16 cellular contexts compared by ENCODE assay signal in genomic region chr7:724298-724697, GRCh38.
"Had no signal": no experiment of that assay in that cellular context is flagged by ENCODE, and none has a peak within 500 bp of the region (broad histone marks: within the 10 kb centered on the region; RNA-seq: fewer than 3 reads in every experiment).

No MANE protein-coding gene starts in this region.

- H3K27ac Mint-ChIP-seq: activated CD4-positive, alpha-beta T cell treated with anti-CD3 and anti-CD28 coated beads, Interleukin-2, amount 10 ng/mL, durations not matched to agents 7 days and 5 days; activated CD8-positive, alpha-beta T cell treated with anti-CD3 and anti-CD28 coated beads, Interleukin-2, amount 10 ng/mL, durations not matched to agents 7 days and 5 days; T-helper 1 cell treated with Interleukin-12 subunit alpha and Interleukin-12 subunit beta and Interleukin-4 antibody, amounts not matched to agents 30 μg/mL and 1 μg/mL, for 36 hours had no signal

- H3K27me3 Mint-ChIP-seq: activated CD4-positive, alpha-beta T cell treated with anti-CD3 and anti-CD28 coated beads, Interleukin-2, amount 10 ng/mL, durations not matched to agents 7 days and 5 days; naive thymus-derived CD4-positive, alpha-beta T cell; stimulated activated naive CD8-positive, alpha-beta T cell treated with anti-CD3 and anti-CD28 coated beads, Interleukin-15, Interleukin-2, amounts not matched to agents 100 ng/mL and 50 ng/mL, for 24 hours had no signal

- ATAC-seq: activated CD8-positive, alpha-beta T cell treated with anti-CD3 and anti-CD28 coated beads, Interleukin-2, amount 10 ng/mL, durations not matched to agents 7 days and 5 days; naive thymus-derived CD4-positive, alpha-beta T cell had no signal

- DNase-seq: activated CD4-positive, alpha-beta T cell treated with anti-CD3 and anti-CD28 coated beads, Interleukin-2, amount 10 ng/mL, durations not matched to agents 7 days and 5 days; activated CD8-positive, alpha-beta memory T cell treated with anti-CD3 and anti-CD28 coated beads, Interleukin-2, amount 50 U/mL, for 4 hours; activated CD8-positive, alpha-beta T cell treated with anti-CD3 and anti-CD28 coated beads, Interleukin-2, amount 10 ng/mL, durations not matched to agents 7 days and 5 days; activated gamma-delta T cell treated with Interleukin-2 at 50 U/mL for 16 hours; dermis blood vessel endothelial cell; effector memory CD4-positive, alpha-beta T cell; esophagus squamous epithelium; mesenchymal stem cell; naive thymus-derived CD4-positive, alpha-beta T cell; stimulated activated CD4-positive, alpha-beta T cell treated with anti-CD3 and anti-CD28 coated beads, Interleukin-1b, Interleukin-23, amount 100 ng/mL, for 48 hours had no signal

- H3K9me3 ChIP-seq: ascending aorta, neutrophil, vagina had no signal

- H3K36me3 ChIP-seq: neutrophil had no signal

- H3K27ac ChIP-seq: ascending aorta, esophagus squamous epithelium, neutrophil, tibial nerve, vagina had no signal

- H3K4me3 ChIP-seq: ascending aorta, esophagus squamous epithelium, tibial nerve, vagina had no signal

- H3K27me3 ChIP-seq: ascending aorta, esophagus squamous epithelium, tibial nerve, vagina had no signal

- H3K4me3 Mint-ChIP-seq: activated CD4-positive, alpha-beta T cell treated with anti-CD3 and anti-CD28 coated beads, Interleukin-2, amount 10 ng/mL, durations not matched to agents 7 days and 5 days; activated CD8-positive, alpha-beta T cell treated with anti-CD3 and anti-CD28 coated beads, Interleukin-2, amount 10 ng/mL, durations not matched to agents 7 days and 5 days had no signal
